Comparison of ENCODE assay signal across 14 cellular contexts in genomic region chr3:16178628-16178988, GRCh38. TPM values are rescaled to one million over a fixed set of nuclear protein-coding genes. Genes with fewer than 3 reads are reported as not detected.
DNase-seq lines count a peak whose midpoint lies in the region; ATAC-seq and TF ChIP-seq lines count a peak whose summit lies in the region.
"Had no signal": no experiment of that assay in that cellular context is flagged by ENCODE, and none has a peak within 500 bp of the region (broad histone marks: within the 10 kb centered on the region; RNA-seq: fewer than 3 reads in every experiment).

No MANE protein-coding gene starts in this region.

- H3K27me3 ChIP-seq in esophagus muscularis mucosa (no peaks in the 10 kb centered on the region), tibial nerve (no peaks in the 10 kb centered on the region)

- peaks cover 13 to 69% (median 37%) of the 10 kb centered on the region in 4 donors for H3K4me1 ChIP-seq in esophagus muscularis mucosa
- H3K4me1 ChIP-seq in tibial nerve = peaks cover 0 to 68% (median 15%) of the 10 kb centered on the region in 4 donors

- H3K27me3 Mint-ChIP-seq in activated naive CD8-positive, alpha-beta T cell treated with anti-CD3 and anti-CD28 coated beads, Interleukin-2, amount 10 ng/mL, durations not matched to agents 7 days and 5 days = no peaks in the 10 kb centered on the region
- peaks cover 13% of the 10 kb centered on the region for H3K27me3 Mint-ChIP-seq in activated naive CD8-positive, alpha-beta T cell treated with anti-CD3 and anti-CD28 coated beads, Interleukin-2, amount 50 U/mL, for 24 hours
- H3K27me3 Mint-ChIP-seq in activated CD4-positive, alpha-beta memory T cell treated with anti-CD3 and anti-CD28 coated beads for 36 hours = peaks cover 13% of the 10 kb centered on the region

- intact Hi-C loops in esophagus muscularis mucosa (cut with DNase I) = loop anchor here (2.0 to 5.0 kb wide), 3 partner anchors 69 to 361 kb away; no protein-coding TSS in a partner anchor
- intact Hi-C loops in activated CD4-positive, alpha-beta memory T cell treated with anti-CD3 and anti-CD28 coated beads for 36 hours (cut with micrococcal nuclease) = loop anchor here (1.0 to 2.0 kb wide), 5 partner anchors 68 to 976 kb away; no protein-coding TSS in a partner anchor

- TF ChIP-seq CTCF in LNCAP (IDR thresholded peaks at IDR 0.05) (peak; percentile 2), esophagus muscularis mucosa (IDR thresholded peaks at IDR 0.05) (no peak), tibial nerve (IDR thresholded peaks at IDR 0.05) (no peak)

- CTCF ChIA-PET in activated CD4-positive, alpha-beta memory T cell treated with anti-CD3 and anti-CD28 coated beads for 36 hours (lab: Charles Lee) = interaction anchor here (0.7 to 9.9 kb wide), 22 partner anchors 11 to 549 kb away, joined by 3 to 108 read pairs (median 4); no protein-coding TSS in a partner anchor

- H3K27ac ChIP-seq in esophagus muscularis mucosa (replicated peaks in 1 of 4) (peak overlapping the region; percentile 4 to 52 (median 28)), tibial nerve (peak overlapping the region in 2 of 4 donors; percentile 25 to 92)
- H3K27ac ChIP-seq: epithelial cell of prostate, prostate gland had no signal

- H3K4me3 ChIP-seq in esophagus muscularis mucosa = peak overlapping the region; percentile 48 to 68 (median 52)
- peak overlapping the region; percentile 10 to 59 (median 30) for H3K4me3 ChIP-seq in tibial nerve
- H3K4me3 ChIP-seq: prostate gland had no signal

- no peak for DNase-seq in activated naive CD8-positive, alpha-beta T cell treated with anti-CD3 and anti-CD28 coated beads, Interleukin-2, amount 10 ng/mL, durations not matched to agents 7 days and 5 days
- DNase-seq in activated naive CD8-positive, alpha-beta T cell treated with anti-CD3 and anti-CD28 coated beads, Interleukin-2, amount 50 U/mL, for 24 hours = no peak
- DNase-seq in esophagus muscularis mucosa (ENCODE audit: extremely low spot score) (no peak), tibial nerve (ENCODE audit: low spot score in 2 of 2) (no peak), NCI-H2081 treated with DMSO at 0.1 percent for 48 hours (lab: John Stamatoyannopoulos, UW) (no peak), cerebellar nuclear complex (lab: John Stamatoyannopoulos, UW) (no peak)
- DNase-seq in activated CD4-positive, alpha-beta memory T cell treated with anti-CD3 and anti-CD28 coated beads for 36 hours = no peak
- DNase-seq: NCI-H1092 treated with DMSO at 0.1 percent for 48 hours, NCI-H510A, SHP77 had no signal

- TF ChIP-seq EP300 in esophagus muscularis mucosa (IDR thresholded peaks at IDR 0.05) = no peak
- TF ChIP-seq EP300 in tibial nerve (IDR thresholded peaks at IDR 0.05) = no peak

- H3K9me3 Mint-ChIP-seq in activated naive CD8-positive, alpha-beta T cell treated with anti-CD3 and anti-CD28 coated beads, Interleukin-2, amount 10 ng/mL, durations not matched to agents 7 days and 5 days = no peaks in the 10 kb centered on the region
- H3K9me3 Mint-ChIP-seq in activated naive CD8-positive, alpha-beta T cell treated with anti-CD3 and anti-CD28 coated beads, Interleukin-2, amount 50 U/mL, for 24 hours = no peaks in the 10 kb centered on the region
- H3K9me3 Mint-ChIP-seq in activated CD4-positive, alpha-beta memory T cell treated with anti-CD3 and anti-CD28 coated beads for 36 hours = no peaks in the 10 kb centered on the region
- H3K9me3 Mint-ChIP-seq: activated T-cell treated with anti-CD3 and anti-CD28 coated beads, Interleukin-2, amount 50 U/mL, for 4 hours had no signal

- TF ChIP-seq POLR2A in esophagus muscularis mucosa (IDR thresholded peaks at IDR 0.05; ENCODE audit: low read depth) (no peak), tibial nerve (IDR thresholded peaks at IDR 0.05) (no peak)

- peak; percentile 12 for ATAC-seq in activated naive CD8-positive, alpha-beta T cell treated with anti-CD3 and anti-CD28 coated beads, Interleukin-2, amount 10 ng/mL, durations not matched to agents 7 days and 5 days (ENCODE audit: low read depth)
- ATAC-seq in activated naive CD8-positive, alpha-beta T cell treated with anti-CD3 and anti-CD28 coated beads, Interleukin-2, amount 50 U/mL, for 24 hours = no peak

- peaks cover 2% of the 10 kb centered on the region for H3K4me1 Mint-ChIP-seq in activated naive CD8-positive, alpha-beta T cell treated with anti-CD3 and anti-CD28 coated beads, Interleukin-2, amount 10 ng/mL, durations not matched to agents 7 days and 5 days
- H3K4me1 Mint-ChIP-seq in activated naive CD8-positive, alpha-beta T cell treated with anti-CD3 and anti-CD28 coated beads, Interleukin-2, amount 50 U/mL, for 24 hours = no peaks in the 10 kb centered on the region
- peaks cover 3% of the 10 kb centered on the region for H3K4me1 Mint-ChIP-seq in activated CD4-positive, alpha-beta memory T cell treated with anti-CD3 and anti-CD28 coated beads for 36 hours (ENCODE audit: low read depth)

- 62% methylated on average over 7 of the region's 9 CpGs for WGBS in esophagus muscularis mucosa
- 61 to 73% methylated on average over 9 of the region's 9 CpGs for WGBS in tibial nerve, 2 donors

- H3K36me3 ChIP-seq in esophagus muscularis mucosa (peaks cover 0 to 38% (median 3%) of the 10 kb centered on the region in 4 donors), tibial nerve (peaks cover 0 to 21% (median 0%) of the 10 kb centered on the region in 3 donors)
- H3K36me3 ChIP-seq: prostate gland had no signal

- no peak overlapping the region for H3K27ac Mint-ChIP-seq in activated naive CD8-positive, alpha-beta T cell treated with anti-CD3 and anti-CD28 coated beads, Interleukin-2, amount 10 ng/mL, durations not matched to agents 7 days and 5 days
- no peak overlapping the region for H3K27ac Mint-ChIP-seq in activated naive CD8-positive, alpha-beta T cell treated with anti-CD3 and anti-CD28 coated beads, Interleukin-2, amount 50 U/mL, for 24 hours
- H3K27ac Mint-ChIP-seq in activated CD4-positive, alpha-beta memory T cell treated with anti-CD3 and anti-CD28 coated beads for 36 hours = no peak overlapping the region

- POLR2A ChIA-PET in activated naive CD8-positive, alpha-beta T cell treated with anti-CD3 and anti-CD28 coated beads, Interleukin-2, amount 10 ng/mL, durations not matched to agents 7 days and 5 days (lab: Charles Lee) = no interaction called here
- POLR2A ChIA-PET in activated CD4-positive, alpha-beta memory T cell treated with anti-CD3 and anti-CD28 coated beads for 36 hours (lab: Charles Lee) = no interaction called here

- H3K4me3 Mint-ChIP-seq in activated naive CD8-positive, alpha-beta T cell treated with anti-CD3 and anti-CD28 coated beads, Interleukin-2, amount 10 ng/mL, durations not matched to agents 7 days and 5 days = no peak overlapping the region
- no peak overlapping the region for H3K4me3 Mint-ChIP-seq in activated naive CD8-positive, alpha-beta T cell treated with anti-CD3 and anti-CD28 coated beads, Interleukin-2, amount 50 U/mL, for 24 hours
- no peak overlapping the region for H3K4me3 Mint-ChIP-seq in activated CD4-positive, alpha-beta memory T cell treated with anti-CD3 and anti-CD28 coated beads for 36 hours
- H3K4me3 Mint-ChIP-seq: activated T-cell treated with anti-CD3 and anti-CD28 coated beads, Interleukin-2, amount 50 U/mL, for 4 hours had no signal

- no peaks in the 10 kb centered on the region for H3K36me3 Mint-ChIP-seq in activated naive CD8-positive, alpha-beta T cell treated with anti-CD3 and anti-CD28 coated beads, Interleukin-2, amount 10 ng/mL, durations not matched to agents 7 days and 5 days
- no peaks in the 10 kb centered on the region for H3K36me3 Mint-ChIP-seq in activated naive CD8-positive, alpha-beta T cell treated with anti-CD3 and anti-CD28 coated beads, Interleukin-2, amount 50 U/mL, for 24 hours (ENCODE audit: low read depth)
- no peaks in the 10 kb centered on the region for H3K36me3 Mint-ChIP-seq in activated CD4-positive, alpha-beta memory T cell treated with anti-CD3 and anti-CD28 coated beads for 36 hours

- H3K9me3 ChIP-seq in esophagus muscularis mucosa = no peaks in the 10 kb centered on the region
- H3K9me3 ChIP-seq in tibial nerve = no peaks in the 10 kb centered on the region
- H3K9me3 ChIP-seq: prostate gland had no signal

RNA-seq across cellular contexts. Expression of gene GALNT15, which starts 4.1 kb away (rescaled TPM):
- total RNA-seq in activated naive CD8-positive, alpha-beta T cell treated with anti-CD3 and anti-CD28 coated beads, Interleukin-2, amount 10 ng/mL, durations not matched to agents 7 days and 5 days = not detected
- total RNA-seq in esophagus muscularis mucosa (100 to 1,000 TPM in 3 of 4 donors, 10 to 100 TPM in 1; 76.0 to 320 (median 135) TPM), tibial nerve (100 to 1,000 TPM; 386 to 830 (median 768) TPM)
- total RNA-seq in activated CD4-positive, alpha-beta memory T cell treated with anti-CD3 and anti-CD28 coated beads for 36 hours = not detected
- total RNA-seq: activated T-cell treated with anti-CD3 and anti-CD28 coated beads, Interleukin-2, amount 50 U/mL, for 4 hours had no signal

Comparison
In these comparisons a context has a peak if more than half of its experiments do, and no peak if none do; other contexts are left out.
1. RNA of gene GALNT15, which starts 4.1 kb away (total RNA-seq): 386 to 830 TPM in tibial nerve and 76.0 to 320 TPM in esophagus muscularis mucosa; not detected in activated naive CD8-positive, alpha-beta T cell treated with anti-CD3 and anti-CD28 coated beads, Interleukin-2, amount 10 ng/mL, durations not matched to agents 7 days and 5 days and not detected in activated CD4-positive, alpha-beta memory T cell treated with anti-CD3 and anti-CD28 coated beads for 36 hours; every median in the first group is over 10 times any median in the second.